8 cellular contexts compared by ENCODE assay signal in genomic region chr7:121329460-121330052, GRCh38. TPM values are rescaled to one million over a fixed set of nuclear protein-coding genes. Genes with fewer than 3 reads are reported as not detected.
A peak's percentile ranks its signal among the peaks of the same experiment; 100 is the strongest.
DNase-seq lines count a peak whose midpoint lies in the region; ATAC-seq and TF ChIP-seq lines count a peak whose summit lies in the region.

No MANE protein-coding gene starts in this region.

- H4K20me1 ChIP-seq in neural progenitor cell (ENCODE audit: low read depth) = no peaks in the 10 kb centered on the region

- in situ Hi-C loops in GM13977 (cut with MboI; ENCODE audit: low pct_unique_long_range_greater_than_20kb, low sequenced_read_pairs, unreplicated experiment) = loop anchor here (25.0 kb wide), 1 partner anchor 192 kb away; no protein-coding TSS in a partner anchor

- peaks cover 39% of the 10 kb centered on the region for H3K27me3 Mint-ChIP-seq in neural progenitor cell (ENCODE audit: insufficient read depth, low read depth)

- ATAC-seq in HG02885 (IDR thresholded peaks at IDR 0.05; ENCODE audit: poor library complexity, unreplicated experiment) (peak; percentile 52), HG02970 (IDR thresholded peaks at IDR 0.05; ENCODE audit: low FRiP score, unreplicated experiment) (no peak)

- H3K4me3 Mint-ChIP-seq in neural progenitor cell = peak overlapping the region; percentile 86

- H3K4me1 ChIP-seq in A673 (ENCODE audit: insufficient read depth, low read length, poor library complexity, severe bottlenecking) = peaks cover 15% of the 10 kb centered on the region
- H3K4me1 ChIP-seq in neural progenitor cell = peaks cover 5% of the 10 kb centered on the region

- TF ChIP-seq CTCF in A673 (conservative IDR thresholded peaks at IDR 0.05; ENCODE audit: low read depth, low read length) (no peak), GM13977 (IDR thresholded peaks at IDR 0.05; ENCODE audit: extremely low read depth, insufficient read depth, missing control alignments) (peak; percentile 36), epithelial cell of proximal tubule (conservative IDR thresholded peaks at IDR 0.05; ENCODE audit: low read depth, low read length) (peak; percentile 21), neural progenitor cell (IDR thresholded peaks at IDR 0.05) (peak; percentile 33)

- peaks cover 16% of the 10 kb centered on the region for H3K4me1 Mint-ChIP-seq in neural progenitor cell

- H3K36me3 ChIP-seq in A673 (ENCODE audit: insufficient read depth, low read length, poor library complexity, severe bottlenecking) = no peaks in the 10 kb centered on the region
- no peaks in the 10 kb centered on the region for H3K36me3 ChIP-seq in neural progenitor cell

- H3K9ac ChIP-seq in neural progenitor cell = no peak overlapping the region

- H2AFZ ChIP-seq in neural progenitor cell (replicated peaks) = peak overlapping the region; percentile 2

- H3K27ac Mint-ChIP-seq in neural progenitor cell = no peak overlapping the region

- no peaks in the 10 kb centered on the region for H3K79me2 ChIP-seq in neural progenitor cell (ENCODE audit: low read depth)

- no peak overlapping the region for H3K27ac ChIP-seq in A673 (ENCODE audit: low read depth, low read length, poor library complexity, severe bottlenecking)
- H3K27ac ChIP-seq in neural progenitor cell = no peak overlapping the region

- CTCF ChIA-PET in A673 (lab: Charles Lee) = no interaction called here

- peaks cover 11% of the 10 kb centered on the region for H3K9me3 Mint-ChIP-seq in neural progenitor cell

- peaks cover 78% of the 10 kb centered on the region for H3K27me3 ChIP-seq in A673 (replicated peaks; ENCODE audit: insufficient read depth, low read depth, low read length, poor library complexity)
- peaks cover 67% of the 10 kb centered on the region for H3K27me3 ChIP-seq in neural progenitor cell

- H3K9me3 ChIP-seq in A673 (ENCODE audit: low read depth, low read length, poor library complexity, severe bottlenecking) (no peaks in the 10 kb centered on the region), neural progenitor cell (ENCODE audit: low read depth) (no peaks in the 10 kb centered on the region)

- intact Hi-C loops in A673 (cut with micrococcal nuclease; ENCODE audit: unreplicated experiment) = loop anchor here (10.0 kb wide), 2 partner anchors 345 to 535 kb away; partner anchors contain the start of gene CPED1

- no TSS peak for BruUV-seq in A673 (replicated peaks; lab: Mats Ljungman, UMichigan)

- H3K4me3 ChIP-seq in A673 (ENCODE audit: low read depth, low read length, poor library complexity, severe bottlenecking) = peak overlapping the region; percentile 27
- H3K4me3 ChIP-seq in epithelial cell of proximal tubule (ENCODE audit: low read depth, low read length) = peak overlapping the region; percentile 46
- peak overlapping the region; percentile 50 for H3K4me3 ChIP-seq in neural progenitor cell

- DNase-seq in A673 (ENCODE audit: low spot score) = no peak
- peak; percentile 69 for DNase-seq in GM13977 (ENCODE audit: low spot score)
- peak; percentile 60 for DNase-seq in SHP77 (lab: John Stamatoyannopoulos, UW)
- no peak for DNase-seq in epithelial cell of proximal tubule (ENCODE audit: low read depth)
- DNase-seq in neural progenitor cell (ENCODE audit: low spot score) = peak; percentile 79
- no peak for DNase-seq in HK-2 (ENCODE audit: unreplicated experiment)

- H3K4me2 ChIP-seq in neural progenitor cell = peak overlapping the region; percentile 82

- no peaks in the 10 kb centered on the region for H3K36me3 Mint-ChIP-seq in neural progenitor cell

- POLR2A ChIA-PET in A673 (lab: Charles Lee; ENCODE audit: low non-redundant PET) = no interaction called here

- peaks cover 18% of the 10 kb centered on the region for H3F3A ChIP-seq in neural progenitor cell (ENCODE audit: low read depth)

RNA-seq across cellular contexts. Expression of gene WNT16, which starts 0.8 kb away (rescaled TPM):
- total RNA-seq in A673 (2021) (not detected in 2 replicates), epithelial cell of proximal tubule (0.22 TPM in 1 of 2 replicates, not detected in the other), neural progenitor cell (ENCODE audit: low replicate concordance) (0.03 TPM in 1 of 2 replicates, not detected in the other)

Comparison
In these comparisons a context has a peak if more than half of its experiments do, and no peak if none do; other contexts are left out.
1. DNase-seq: peak in GM13977 (single experiment), SHP77 (2 of 2) and neural progenitor cell (single experiment); none in A673 (single experiment), epithelial cell of proximal tubule (single experiment) and HK-2 (single experiment).
2. Peak in every context shown above with its lines, with median percentiles within 50 percentile points of each other: H3K4me3 ChIP-seq.